Comparison of ENCODE assay signal across 8 cellular contexts in the genomic region with DNA sequence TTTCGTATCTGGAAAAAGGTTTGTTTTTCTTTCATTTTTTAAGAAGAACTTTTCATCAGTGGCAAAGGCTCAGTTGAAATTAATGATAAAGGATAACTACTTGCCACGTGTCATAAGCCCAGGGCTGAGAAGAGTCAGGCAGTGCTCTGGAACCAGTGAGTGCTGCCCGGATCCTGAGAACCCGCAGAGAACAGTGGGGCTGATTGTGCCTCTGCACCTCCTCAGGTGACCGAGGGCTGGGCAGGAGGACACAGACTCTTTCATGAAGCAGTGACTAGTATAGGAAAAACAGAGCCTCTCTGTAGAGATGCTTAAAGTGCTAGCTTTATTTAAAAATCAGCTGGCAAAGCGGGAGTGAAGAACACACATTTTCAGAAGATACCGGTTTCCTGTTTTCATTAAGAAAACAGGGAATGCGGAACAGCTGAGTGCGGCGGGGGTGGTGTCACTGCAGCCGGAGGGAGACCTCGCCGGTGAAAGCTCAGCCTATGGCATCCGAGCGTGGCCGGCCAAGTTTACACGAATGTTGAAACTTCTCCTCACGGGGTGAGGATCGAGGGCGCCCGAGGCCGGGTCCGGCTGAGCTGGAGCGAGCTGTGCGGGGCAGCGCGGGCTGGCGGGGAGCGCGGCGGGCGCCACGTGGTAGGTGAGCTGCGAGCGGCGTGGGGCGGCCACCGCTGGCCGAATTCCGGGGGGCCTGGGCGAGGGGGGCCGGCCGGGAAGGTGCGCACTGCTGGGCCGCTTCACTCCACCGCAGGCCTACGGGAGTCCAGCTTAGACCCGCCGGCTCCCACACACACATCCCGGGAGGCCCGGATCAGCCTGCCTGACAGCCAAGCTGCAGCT.
A peak's percentile ranks its signal among the peaks of the same experiment; 100 is the strongest.
DNase-seq lines count a peak whose midpoint lies in the region; ATAC-seq and TF ChIP-seq lines count a peak whose summit lies in the region.

No MANE protein-coding gene starts in this region.

- peak overlapping the region; percentile 31 for H3K4me3 ChIP-seq in epithelial cell of esophagus (ENCODE audit: low read length)
- peak overlapping the region; percentile 64 to 77 for H3K4me3 ChIP-seq in mesenchymal stem cell (ENCODE audit: insufficient read depth in 1 of 2, low read depth in 1 of 2, low read length in 2 of 2)

- peaks cover 11 to 23% of the 10 kb centered on the region in 2 experiments for H3K36me3 ChIP-seq in mesenchymal stem cell (ENCODE audit: control insufficient read depth in 1 of 2, insufficient read depth in 2 of 2, low read depth in 1 of 2, low read length in 2 of 2)

- peaks cover 1 to 4% of the 10 kb centered on the region in 2 donors for H3K36me3 Mint-ChIP-seq in stimulated activated naive B cell treated with anti-CD40 and anti-IgM and Interleukin-4, amounts not matched to agents 10 μg/mL and 1 μg/mL and 100 μg/mL, for 72 hours

- peaks cover 9 to 18% of the 10 kb centered on the region in 2 donors for H3K4me1 Mint-ChIP-seq in stimulated activated naive B cell treated with anti-CD40 and anti-IgM and Interleukin-4, amounts not matched to agents 10 μg/mL and 1 μg/mL and 100 μg/mL, for 72 hours

- peak overlapping the region in 1 of 2 experiments; percentile 88 for H2BK12ac ChIP-seq in mesenchymal stem cell (ENCODE audit: low read length in 2 of 2)

- peak overlapping the region; percentile 94 for H4K8ac ChIP-seq in mesenchymal stem cell (ENCODE audit: low read length)

- peaks cover 25 to 36% of the 10 kb centered on the region in 2 donors for H3K27me3 Mint-ChIP-seq in stimulated activated naive B cell treated with anti-CD40 and anti-IgM and Interleukin-4, amounts not matched to agents 10 μg/mL and 1 μg/mL and 100 μg/mL, for 72 hours

- H3K4me1 ChIP-seq in mesenchymal stem cell (ENCODE audit: control insufficient read depth, insufficient read depth, low read depth, low read length) = peaks cover 2% of the 10 kb centered on the region

- peak overlapping the region; percentile 73 to 77 for H3K14ac ChIP-seq in mesenchymal stem cell (ENCODE audit: low read length in 2 of 2)

- 4% methylated on average over 38 of the region's 51 CpGs for WGBS in mesenchymal stem cell

- H3K27ac ChIP-seq in mesenchymal stem cell (ENCODE audit: low read length, poor library complexity, severe bottlenecking) = peak overlapping the region; percentile 96

- peak overlapping the region; percentile 63 for H2BK5ac ChIP-seq in mesenchymal stem cell (ENCODE audit: low read depth, low read length, poor library complexity, severe bottlenecking)

- DNase-seq in GF-D8 (lab: John Stamatoyannopoulos, UW) = peak; percentile 28
- DNase-seq in Kasumi-1 (lab: John Stamatoyannopoulos, UW) = peak; percentile 12 to 15
- peak; percentile 18 for DNase-seq in activated CD8-positive, alpha-beta memory T cell treated with anti-CD3 and anti-CD28 coated beads, Interleukin-2, amount 50 U/mL, for 4 hours
- peak; percentile 53 for DNase-seq in epithelial cell of esophagus (ENCODE audit: low read depth)
- peak; percentile 89 for DNase-seq in mesenchymal stem cell
- peak; percentile 2 for DNase-seq in stimulated activated naive B cell treated with anti-CD40 and anti-IgM and Interleukin-4, amounts not matched to agents 10 μg/mL and 1 μg/mL and 100 μg/mL, for 72 hours
- no peak for DNase-seq in NCI-H1048 (lab: John Stamatoyannopoulos, UW)

- H3K9ac ChIP-seq in mesenchymal stem cell (ENCODE audit: low read length) = peak overlapping the region; percentile 90

- H3K9me3 ChIP-seq in mesenchymal stem cell (ENCODE audit: control insufficient read depth, low read length) = no peaks in the 10 kb centered on the region

- H3K9me3 Mint-ChIP-seq in stimulated activated naive B cell treated with anti-CD40 and anti-IgM and Interleukin-4, amounts not matched to agents 10 μg/mL and 1 μg/mL and 100 μg/mL, for 72 hours = no peaks in the 10 kb centered on the region

- H4K91ac ChIP-seq in mesenchymal stem cell (ENCODE audit: low read length) = peak overlapping the region; percentile 90

- H3K79me1 ChIP-seq in mesenchymal stem cell (replicated peaks; ENCODE audit: low read length, poor library complexity, severe bottlenecking) = peaks cover 11% of the 10 kb centered on the region

- peak overlapping the region; percentile 90 for H2BK120ac ChIP-seq in mesenchymal stem cell (ENCODE audit: low read depth, low read length)

- H3K4ac ChIP-seq in mesenchymal stem cell (ENCODE audit: low read depth in 1 of 2, low read length in 2 of 2) = peak overlapping the region; percentile 70 to 83

- peak overlapping the region; percentile 91 to 97 for H3K18ac ChIP-seq in mesenchymal stem cell (ENCODE audit: low read depth in 1 of 2, low read length in 2 of 2)

- no peak for TF ChIP-seq CTCF in epithelial cell of esophagus (IDR thresholded peaks at IDR 0.05; ENCODE audit: insufficient read depth, low read depth, low read length, missing control alignments)

- peak overlapping the region; percentile 91 for H3K4me2 ChIP-seq in mesenchymal stem cell (ENCODE audit: low read length, poor library complexity, severe bottlenecking)

- peak overlapping the region; percentile 77 for H2AFZ ChIP-seq in mesenchymal stem cell (ENCODE audit: low read depth, low read length)

- peak; percentile 66 to 79 for ATAC-seq in stimulated activated naive B cell treated with anti-CD40 and anti-IgM and Interleukin-4, amounts not matched to agents 10 μg/mL and 1 μg/mL and 100 μg/mL, for 72 hours (replicated peaks)
- no peak for ATAC-seq in HG03108 (IDR thresholded peaks at IDR 0.05; ENCODE audit: unreplicated experiment)

- peak overlapping the region; percentile 84 to 93 for H3K4me3 Mint-ChIP-seq in stimulated activated naive B cell treated with anti-CD40 and anti-IgM and Interleukin-4, amounts not matched to agents 10 μg/mL and 1 μg/mL and 100 μg/mL, for 72 hours

- H3K23ac ChIP-seq in mesenchymal stem cell (ENCODE audit: low read length in 2 of 2) = no peak overlapping the region

- H2AK5ac ChIP-seq in mesenchymal stem cell (ENCODE audit: low read length, severe bottlenecking) = no peak overlapping the region

- no peaks in the 10 kb centered on the region for H3K27me3 ChIP-seq in mesenchymal stem cell (ENCODE audit: control insufficient read depth in 1 of 2, insufficient read depth in 1 of 2, low read length in 2 of 2)

- H2BK15ac ChIP-seq in mesenchymal stem cell (ENCODE audit: low read depth, poor library complexity, severe bottlenecking) = peak overlapping the region; percentile 84

- H3K27ac Mint-ChIP-seq in stimulated activated naive B cell treated with anti-CD40 and anti-IgM and Interleukin-4, amounts not matched to agents 10 μg/mL and 1 μg/mL and 100 μg/mL, for 72 hours = peak overlapping the region; percentile 94
